ENCODE assay signal across 1 cellular context in genomic region chr15:43346305-43346704, GRCh38.
A peak's percentile ranks its signal among the peaks of the same experiment; 100 is the strongest.
TF ChIP-seq lines count a peak whose summit lies in the region.

No MANE protein-coding gene starts in this region.

TF ChIP-seq in K562, 482 proteins besides CTCF, POLR2A, EP300 and RAD21:
- TF ChIP-seq, protein P1, sequence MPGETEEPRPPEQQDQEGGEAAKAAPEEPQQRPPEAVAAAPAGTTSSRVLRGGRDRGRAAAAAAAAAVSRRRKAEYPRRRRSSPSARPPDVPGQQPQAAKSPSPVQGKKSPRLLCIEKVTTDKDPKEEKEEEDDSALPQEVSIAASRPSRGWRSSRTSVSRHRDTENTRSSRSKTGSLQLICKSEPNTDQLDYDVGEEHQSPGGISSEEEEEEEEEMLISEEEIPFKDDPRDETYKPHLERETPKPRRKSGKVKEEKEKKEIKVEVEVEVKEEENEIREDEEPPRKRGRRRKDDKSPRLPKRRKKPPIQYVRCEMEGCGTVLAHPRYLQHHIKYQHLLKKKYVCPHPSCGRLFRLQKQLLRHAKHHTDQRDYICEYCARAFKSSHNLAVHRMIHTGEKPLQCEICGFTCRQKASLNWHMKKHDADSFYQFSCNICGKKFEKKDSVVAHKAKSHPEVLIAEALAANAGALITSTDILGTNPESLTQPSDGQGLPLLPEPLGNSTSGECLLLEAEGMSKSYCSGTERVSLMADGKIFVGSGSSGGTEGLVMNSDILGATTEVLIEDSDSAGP (CRISPR knock-in tag; IDR thresholded peaks at IDR 0.05), result no peak
- TF ChIP-seq, protein P2, sequence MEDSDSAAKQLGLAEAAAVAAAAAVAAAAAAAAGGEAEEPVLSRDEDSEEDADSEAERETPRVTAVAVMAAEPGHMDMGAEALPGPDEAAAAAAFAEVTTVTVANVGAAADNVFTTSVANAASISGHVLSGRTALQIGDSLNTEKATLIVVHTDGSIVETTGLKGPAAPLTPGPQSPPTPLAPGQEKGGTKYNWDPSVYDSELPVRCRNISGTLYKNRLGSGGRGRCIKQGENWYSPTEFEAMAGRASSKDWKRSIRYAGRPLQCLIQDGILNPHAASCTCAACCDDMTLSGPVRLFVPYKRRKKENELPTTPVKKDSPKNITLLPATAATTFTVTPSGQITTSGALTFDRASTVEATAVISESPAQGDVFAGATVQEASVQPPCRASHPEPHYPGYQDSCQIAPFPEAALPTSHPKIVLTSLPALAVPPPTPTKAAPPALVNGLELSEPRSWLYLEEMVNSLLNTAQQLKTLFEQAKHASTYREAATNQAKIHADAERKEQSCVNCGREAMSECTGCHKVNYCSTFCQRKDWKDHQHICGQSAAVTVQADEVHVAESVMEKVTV (CRISPR knock-in tag; IDR thresholded peaks at IDR 0.05), result 0 out of 2 replicates have a peak, but pooled peaks have one; percentile 35
